8 cellular contexts compared by ENCODE assay signal in genomic region chr2:202588647-202589581, GRCh38. TPM values are rescaled to one million over a fixed set of nuclear protein-coding genes. Genes with fewer than 3 reads are reported as not detected.
A peak's percentile ranks its signal among the peaks of the same experiment; 100 is the strongest.
DNase-seq lines count a peak whose midpoint lies in the region; ATAC-seq, FAIRE-seq and TF ChIP-seq lines count a peak whose summit lies in the region.

No MANE protein-coding gene starts in this region.

- intact Hi-C loops in cardiac septum (cut with DNase I) (loop anchor here (5.0 kb wide), 2 partner anchors 48 to 283 kb away; partner anchors contain the start of gene ICA1L), upper lobe of right lung (cut with DNase I) (no loop called here)

- peak overlapping the region; percentile 55 for H3K4me3 Mint-ChIP-seq in activated naive CD8-positive, alpha-beta T cell treated with anti-CD3 and anti-CD28 coated beads for 36 hours
- peak overlapping the region; percentile 51 for H3K4me3 Mint-ChIP-seq in progenitor cell of endocrine pancreas (ENCODE audit: low read depth)

- peak; percentile 92 for FAIRE-seq in H54 (lab: Jason Lieb, UNC)

- no peak for TF ChIP-seq POLR2A in H54 (IDR thresholded peaks at IDR 0.05; ENCODE audit: low read depth, low read length)

- H3K36me3 ChIP-seq in upper lobe of right lung: no peaks in the 10 kb centered on the region

- TF ChIP-seq CTCF in progenitor cell of endocrine pancreas (IDR thresholded peaks at IDR 0.05; ENCODE audit: unreplicated experiment) (peak; percentile 88), upper lobe of right lung (IDR thresholded peaks at IDR 0.05) (peak; percentile 96)

- DNase-seq in Daoy (ENCODE audit: low read depth) (peak; percentile 66), H54 (ENCODE audit: insufficient read length, low spot score) (peak; percentile 60), NCI-H1092 treated with DMSO at 0.1 percent for 48 hours (lab: John Stamatoyannopoulos, UW) (peak; percentile 83), SKM-1 (lab: John Stamatoyannopoulos, UW; ENCODE audit: unreplicated experiment) (peak; percentile 39), cardiac septum (ENCODE audit: low spot score) (peak; percentile 80), progenitor cell of endocrine pancreas (ENCODE audit: low spot score, unreplicated experiment) (peak; percentile 47), upper lobe of right lung (peak; percentile 73)
- peak; percentile 59 for DNase-seq in activated naive CD8-positive, alpha-beta T cell treated with anti-CD3 and anti-CD28 coated beads for 36 hours

- H3K4me1 ChIP-seq in upper lobe of right lung: peaks cover 10% of the 10 kb centered on the region

- ATAC-seq in upper lobe of right lung: peak; percentile 98

- H3K4me3 ChIP-seq in upper lobe of right lung: peak overlapping the region; percentile 0

- H3K9me3 ChIP-seq in upper lobe of right lung: no peaks in the 10 kb centered on the region

- no peak overlapping the region for H3K27ac ChIP-seq in upper lobe of right lung

- peak overlapping the region; percentile 71 for H3K27ac Mint-ChIP-seq in activated naive CD8-positive, alpha-beta T cell treated with anti-CD3 and anti-CD28 coated beads for 36 hours
- H3K27ac Mint-ChIP-seq in progenitor cell of endocrine pancreas: peak overlapping the region; percentile 39

- H3K27me3 Mint-ChIP-seq in activated naive CD8-positive, alpha-beta T cell treated with anti-CD3 and anti-CD28 coated beads for 36 hours: no peaks in the 10 kb centered on the region
- H3K27me3 Mint-ChIP-seq in progenitor cell of endocrine pancreas: no peaks in the 10 kb centered on the region

- no peaks in the 10 kb centered on the region for H3K9me3 Mint-ChIP-seq in activated naive CD8-positive, alpha-beta T cell treated with anti-CD3 and anti-CD28 coated beads for 36 hours
- no peaks in the 10 kb centered on the region for H3K9me3 Mint-ChIP-seq in progenitor cell of endocrine pancreas (ENCODE audit: low read depth)

- no peaks in the 10 kb centered on the region for H3K36me3 Mint-ChIP-seq in activated naive CD8-positive, alpha-beta T cell treated with anti-CD3 and anti-CD28 coated beads for 36 hours
- H3K36me3 Mint-ChIP-seq in progenitor cell of endocrine pancreas (ENCODE audit: insufficient read depth): no peaks in the 10 kb centered on the region

- no peaks in the 10 kb centered on the region for H3K27me3 ChIP-seq in upper lobe of right lung

- H3K4me1 Mint-ChIP-seq in activated naive CD8-positive, alpha-beta T cell treated with anti-CD3 and anti-CD28 coated beads for 36 hours: peaks cover 10% of the 10 kb centered on the region
- peaks cover 2% of the 10 kb centered on the region for H3K4me1 Mint-ChIP-seq in progenitor cell of endocrine pancreas (ENCODE audit: low read depth)

RNA-seq across cellular contexts. Expression of gene FAM117B, which starts 45.9 kb away (rescaled TPM):
- total RNA-seq in Daoy (2014; rRNA removed; shearing (Covaris generic)): 1.4 and 2.1 TPM in 2 replicates
- 10 to 100 TPM; 23.4 to 25.0 TPM for total RNA-seq in activated naive CD8-positive, alpha-beta T cell treated with anti-CD3 and anti-CD28 coated beads for 36 hours
- total RNA-seq in cardiac septum: 1.2 TPM
- total RNA-seq in progenitor cell of endocrine pancreas: 28.5 and 28.6 TPM in 2 replicates
- total RNA-seq in upper lobe of right lung: 9.8 TPM
